1 cellular context compared by ENCODE assay signal in the genomic region with DNA sequence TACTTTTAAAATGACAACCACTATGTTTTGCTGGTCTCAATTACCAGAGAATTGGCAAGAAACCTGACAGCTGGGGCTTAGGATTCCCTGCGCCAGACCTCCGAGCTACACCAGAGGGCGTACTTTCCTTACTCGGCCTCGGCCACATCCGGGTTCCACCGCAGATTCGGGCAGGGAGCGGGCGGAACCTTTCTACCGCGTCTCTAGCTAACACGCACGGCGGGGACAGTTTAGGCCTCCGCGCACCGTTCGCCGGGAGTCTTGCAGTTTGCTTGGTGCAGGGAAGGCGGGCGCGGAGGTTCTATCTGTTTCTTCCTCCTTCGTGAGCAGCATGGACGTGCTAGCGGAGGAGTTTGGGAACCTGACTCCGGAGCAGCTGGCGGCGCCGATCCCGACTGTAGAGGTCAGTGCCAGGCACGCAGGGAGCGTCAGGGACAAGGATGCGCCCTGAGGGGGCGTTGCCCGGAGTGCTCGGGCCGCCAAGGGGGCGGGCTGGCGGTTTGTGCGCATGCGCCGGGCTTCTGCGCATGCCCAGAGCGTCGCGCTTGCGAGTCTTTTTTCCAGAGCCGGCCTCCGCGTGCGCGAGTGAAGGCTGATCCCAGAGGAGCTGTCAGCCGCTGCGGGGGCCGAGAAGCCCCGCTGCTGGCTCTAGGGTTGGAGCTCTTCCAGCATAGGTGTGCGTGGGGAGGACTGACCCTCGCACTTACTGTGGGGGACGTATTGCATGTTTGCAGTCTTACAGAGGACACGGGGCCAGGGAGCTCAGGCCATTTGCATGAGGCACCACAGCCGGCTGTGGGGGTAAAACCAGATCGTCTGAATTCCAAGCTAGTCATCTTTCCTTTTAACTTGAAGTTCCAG.
TF ChIP-seq lines count a peak whose summit lies in the region.

TSS of gene POLR3B (plus strand) at position 200 of the 861 bp plus-strand sequence. CDS start at position 332, 132 bp downstream.

TF ChIP-seq in K562, 482 proteins besides CTCF, POLR2A, EP300 and RAD21 (continued from another document and continues in another):
- TF ChIP-seq, protein P1, sequence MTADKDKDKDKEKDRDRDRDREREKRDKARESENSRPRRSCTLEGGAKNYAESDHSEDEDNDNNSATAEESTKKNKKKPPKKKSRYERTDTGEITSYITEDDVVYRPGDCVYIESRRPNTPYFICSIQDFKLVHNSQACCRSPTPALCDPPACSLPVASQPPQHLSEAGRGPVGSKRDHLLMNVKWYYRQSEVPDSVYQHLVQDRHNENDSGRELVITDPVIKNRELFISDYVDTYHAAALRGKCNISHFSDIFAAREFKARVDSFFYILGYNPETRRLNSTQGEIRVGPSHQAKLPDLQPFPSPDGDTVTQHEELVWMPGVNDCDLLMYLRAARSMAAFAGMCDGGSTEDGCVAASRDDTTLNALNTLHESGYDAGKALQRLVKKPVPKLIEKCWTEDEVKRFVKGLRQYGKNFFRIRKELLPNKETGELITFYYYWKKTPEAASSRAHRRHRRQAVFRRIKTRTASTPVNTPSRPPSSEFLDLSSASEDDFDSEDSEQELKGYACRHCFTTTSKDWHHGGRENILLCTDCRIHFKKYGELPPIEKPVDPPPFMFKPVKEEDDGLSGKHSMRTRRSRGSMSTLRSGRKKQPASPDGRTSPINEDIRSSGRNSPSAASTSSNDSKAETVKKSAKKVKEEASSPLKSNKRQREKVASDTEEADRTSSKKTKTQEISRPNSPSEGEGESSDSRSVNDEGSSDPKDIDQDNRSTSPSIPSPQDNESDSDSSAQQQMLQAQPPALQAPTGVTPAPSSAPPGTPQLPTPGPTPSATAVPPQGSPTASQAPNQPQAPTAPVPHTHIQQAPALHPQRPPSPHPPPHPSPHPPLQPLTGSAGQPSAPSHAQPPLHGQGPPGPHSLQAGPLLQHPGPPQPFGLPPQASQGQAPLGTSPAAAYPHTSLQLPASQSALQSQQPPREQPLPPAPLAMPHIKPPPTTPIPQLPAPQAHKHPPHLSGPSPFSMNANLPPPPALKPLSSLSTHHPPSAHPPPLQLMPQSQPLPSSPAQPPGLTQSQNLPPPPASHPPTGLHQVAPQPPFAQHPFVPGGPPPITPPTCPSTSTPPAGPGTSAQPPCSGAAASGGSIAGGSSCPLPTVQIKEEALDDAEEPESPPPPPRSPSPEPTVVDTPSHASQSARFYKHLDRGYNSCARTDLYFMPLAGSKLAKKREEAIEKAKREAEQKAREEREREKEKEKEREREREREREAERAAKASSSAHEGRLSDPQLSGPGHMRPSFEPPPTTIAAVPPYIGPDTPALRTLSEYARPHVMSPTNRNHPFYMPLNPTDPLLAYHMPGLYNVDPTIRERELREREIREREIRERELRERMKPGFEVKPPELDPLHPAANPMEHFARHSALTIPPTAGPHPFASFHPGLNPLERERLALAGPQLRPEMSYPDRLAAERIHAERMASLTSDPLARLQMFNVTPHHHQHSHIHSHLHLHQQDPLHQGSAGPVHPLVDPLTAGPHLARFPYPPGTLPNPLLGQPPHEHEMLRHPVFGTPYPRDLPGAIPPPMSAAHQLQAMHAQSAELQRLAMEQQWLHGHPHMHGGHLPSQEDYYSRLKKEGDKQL (CRISPR knock-in tag; IDR thresholded peaks at IDR 0.05; ENCODE audit: borderline replicate concordance), result no peak
- TF ChIP-seq, protein P2, sequence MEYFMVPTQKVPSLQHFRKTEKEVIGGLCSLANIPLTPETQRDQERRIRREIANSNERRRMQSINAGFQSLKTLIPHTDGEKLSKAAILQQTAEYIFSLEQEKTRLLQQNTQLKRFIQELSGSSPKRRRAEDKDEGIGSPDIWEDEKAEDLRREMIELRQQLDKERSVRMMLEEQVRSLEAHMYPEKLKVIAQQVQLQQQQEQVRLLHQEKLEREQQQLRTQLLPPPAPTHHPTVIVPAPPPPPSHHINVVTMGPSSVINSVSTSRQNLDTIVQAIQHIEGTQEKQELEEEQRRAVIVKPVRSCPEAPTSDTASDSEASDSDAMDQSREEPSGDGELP (CRISPR knock-in tag; IDR thresholded peaks at IDR 0.05; ENCODE audit: borderline replicate concordance), result peak; percentile 97
- TF ChIP-seq, protein P3, sequence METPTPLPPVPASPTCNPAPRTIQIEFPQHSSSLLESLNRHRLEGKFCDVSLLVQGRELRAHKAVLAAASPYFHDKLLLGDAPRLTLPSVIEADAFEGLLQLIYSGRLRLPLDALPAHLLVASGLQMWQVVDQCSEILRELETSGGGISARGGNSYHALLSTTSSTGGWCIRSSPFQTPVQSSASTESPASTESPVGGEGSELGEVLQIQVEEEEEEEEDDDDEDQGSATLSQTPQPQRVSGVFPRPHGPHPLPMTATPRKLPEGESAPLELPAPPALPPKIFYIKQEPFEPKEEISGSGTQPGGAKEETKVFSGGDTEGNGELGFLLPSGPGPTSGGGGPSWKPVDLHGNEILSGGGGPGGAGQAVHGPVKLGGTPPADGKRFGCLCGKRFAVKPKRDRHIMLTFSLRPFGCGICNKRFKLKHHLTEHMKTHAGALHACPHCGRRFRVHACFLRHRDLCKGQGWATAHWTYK (CRISPR knock-in tag; IDR thresholded peaks at IDR 0.05), result peak; percentile 87; the same call in 1 of the 2 replicates
- TF ChIP-seq MYC (IDR thresholded peaks at IDR 0.05; ENCODE audit: low read depth, low read length), result peak; percentile 89
- TF ChIP-seq MYC (CRISPR knock-in tag; IDR thresholded peaks at IDR 0.05; ENCODE audit: borderline replicate concordance, low read depth), result peak; percentile 92
- TF ChIP-seq CREB5 (CRISPR knock-in tag; IDR thresholded peaks at IDR 0.05), result no peak
- no peak for TF ChIP-seq ZFP36 (IDR thresholded peaks at IDR 0.05; ENCODE audit: low read depth, low read length, partially characterized antibody)
- TF ChIP-seq, protein P4, sequence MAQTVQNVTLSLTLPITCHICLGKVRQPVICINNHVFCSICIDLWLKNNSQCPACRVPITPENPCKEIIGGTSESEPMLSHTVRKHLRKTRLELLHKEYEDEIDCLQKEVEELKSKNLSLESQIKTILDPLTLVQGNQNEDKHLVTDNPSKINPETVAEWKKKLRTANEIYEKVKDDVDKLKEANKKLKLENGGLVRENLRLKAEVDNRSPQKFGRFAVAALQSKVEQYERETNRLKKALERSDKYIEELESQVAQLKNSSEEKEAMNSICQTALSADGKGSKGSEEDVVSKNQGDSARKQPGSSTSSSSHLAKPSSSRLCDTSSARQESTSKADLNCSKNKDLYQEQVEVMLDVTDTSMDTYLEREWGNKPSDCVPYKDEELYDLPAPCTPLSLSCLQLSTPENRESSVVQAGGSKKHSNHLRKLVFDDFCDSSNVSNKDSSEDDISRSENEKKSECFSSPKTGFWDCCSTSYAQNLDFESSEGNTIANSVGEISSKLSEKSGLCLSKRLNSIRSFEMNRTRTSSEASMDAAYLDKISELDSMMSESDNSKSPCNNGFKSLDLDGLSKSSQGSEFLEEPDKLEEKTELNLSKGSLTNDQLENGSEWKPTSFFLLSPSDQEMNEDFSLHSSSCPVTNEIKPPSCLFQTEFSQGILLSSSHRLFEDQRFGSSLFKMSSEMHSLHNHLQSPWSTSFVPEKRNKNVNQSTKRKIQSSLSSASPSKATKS (CRISPR knock-in tag; IDR thresholded peaks at IDR 0.05), result no peak
- TF ChIP-seq ETS1 (conservative IDR thresholded peaks at IDR 0.05; ENCODE audit: control insufficient read depth, low read depth, low read length), result peak; percentile 70; the same call in 1 of the 2 replicates
- TF ChIP-seq RCOR1 (IDR thresholded peaks at IDR 0.05; ENCODE audit: borderline replicate concordance in 1 of 2, low read depth in 2 of 2, low read length in 2 of 2), result peak; percentile 52 to 69; a peak in 3 of 4 replicates
- TF ChIP-seq ZNF407 (IDR thresholded peaks at IDR 0.05; ENCODE audit: low read depth), result no peak
- TF ChIP-seq MCM5 (IDR thresholded peaks at IDR 0.05; ENCODE audit: low read depth), result no peak
- TF ChIP-seq ZNF436 (CRISPR knock-in tag; IDR thresholded peaks at IDR 0.05), result no peak
- no peak for TF ChIP-seq ZNF79 (CRISPR knock-in tag; IDR thresholded peaks at IDR 0.05; ENCODE audit: low read depth)
- no peak for TF ChIP-seq ZC3H4 (CRISPR knock-in tag; IDR thresholded peaks at IDR 0.05; ENCODE audit: borderline replicate concordance)
- no peak for TF ChIP-seq HNRNPH1 (optimal IDR thresholded peaks at IDR 0.05; ENCODE audit: low read depth, low read length)
- no peak for TF ChIP-seq MTF1 (CRISPR knock-in tag; IDR thresholded peaks at IDR 0.05; ENCODE audit: borderline replicate concordance)
- no peak; the same call in 1 of the 2 replicates for TF ChIP-seq PML (IDR thresholded peaks at IDR 0.05; ENCODE audit: low read length)
- no peak for TF ChIP-seq ZFPM2 (CRISPR knock-in tag; IDR thresholded peaks at IDR 0.05)
